9 cellular contexts compared by ENCODE assay signal in the genomic region with DNA sequence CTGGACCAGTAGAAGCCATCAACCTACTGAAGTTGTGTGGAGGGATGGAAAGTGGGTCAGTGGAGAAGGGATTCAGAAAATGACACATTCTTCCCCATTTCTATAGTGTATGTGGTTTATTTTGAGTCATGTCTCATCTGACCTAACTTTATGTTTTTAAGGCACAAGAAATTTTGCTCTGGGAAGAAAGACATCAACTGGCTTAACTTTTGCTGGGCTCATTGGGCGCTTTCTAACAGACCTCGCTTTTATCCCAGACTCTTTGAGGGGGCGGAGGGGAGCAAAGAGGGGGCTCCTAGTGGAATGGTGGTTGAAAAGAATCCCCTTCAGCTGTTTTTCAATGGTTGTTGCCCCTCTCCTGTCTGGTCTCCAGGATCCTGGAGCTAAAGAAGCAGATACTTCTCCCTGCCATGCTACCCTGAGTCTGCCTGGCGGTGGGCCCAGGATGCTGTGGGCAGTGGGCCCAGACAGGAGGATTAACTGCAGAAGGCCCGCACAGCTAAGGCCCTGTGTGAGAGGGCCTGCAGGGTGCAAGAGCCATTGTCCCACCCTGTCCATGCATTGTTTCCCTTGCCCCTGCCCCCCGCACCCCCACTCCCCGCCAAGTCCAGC. TPM values are rescaled to one million over a fixed set of nuclear protein-coding genes. Genes with fewer than 3 reads are reported as not detected.
A peak's percentile ranks its signal among the peaks of the same experiment; 100 is the strongest.
DNase-seq lines count a peak whose midpoint lies in the region; ATAC-seq and TF ChIP-seq lines count a peak whose summit lies in the region.
"Had no signal": no experiment of that assay in that cellular context is flagged by ENCODE, and none has a peak within 500 bp of the region (broad histone marks: within the 10 kb centered on the region; RNA-seq: fewer than 3 reads in every experiment).

No MANE protein-coding gene starts in this region.

- no peak overlapping the region for H3K4me3 ChIP-seq in CD4-positive, alpha-beta memory T cell (ENCODE audit: low read length in 2 of 2)
- no peak overlapping the region for H3K4me3 ChIP-seq in coronary artery

- H3K4me3 Mint-ChIP-seq in CD4-positive, alpha-beta memory T cell = no peak overlapping the region
- H3K4me3 Mint-ChIP-seq in nephron progenitor cell = no peak overlapping the region
- H3K4me3 Mint-ChIP-seq: WTC11 had no signal

- no peak overlapping the region for H3K27ac ChIP-seq in CD4-positive, alpha-beta memory T cell (ENCODE audit: low read depth, low read length)
- peak overlapping the region in 1 of 2 donors; percentile 21 for H3K27ac ChIP-seq in coronary artery

- peaks cover 0 to 7% (median 0%) of the 10 kb centered on the region in 8 donors for H3K9me3 Mint-ChIP-seq in CD4-positive, alpha-beta memory T cell
- H3K9me3 Mint-ChIP-seq in nephron progenitor cell = no peaks in the 10 kb centered on the region
- H3K9me3 Mint-ChIP-seq: WTC11 had no signal

- peak overlapping the region in 6 of 7 donors; percentile 42 to 97 (median 74) for H3K27ac Mint-ChIP-seq in CD4-positive, alpha-beta memory T cell
- peak overlapping the region; percentile 75 for H3K27ac Mint-ChIP-seq in nephron progenitor cell
- H3K27ac Mint-ChIP-seq: WTC11 had no signal

- H3K4me1 ChIP-seq in CD4-positive, alpha-beta memory T cell (ENCODE audit: insufficient read depth, low read length) = peaks cover 3% of the 10 kb centered on the region

- CTCF ChIA-PET in CD4-positive, alpha-beta memory T cell (lab: Charles Lee; ENCODE audit: partially characterized antibody) = no interaction called here

- POLR2A ChIA-PET in CD4-positive, alpha-beta memory T cell (lab: Charles Lee; ENCODE audit: partially characterized antibody) = interaction anchor here (1.6 kb wide), 1 partner anchor 31 kb away, joined by 5 read pairs; a partner anchor contains a TSS

- peaks cover 2 to 47% (median 10%) of the 10 kb centered on the region in 4 donors for H3K4me1 Mint-ChIP-seq in CD4-positive, alpha-beta memory T cell
- peaks cover 5% of the 10 kb centered on the region for H3K4me1 Mint-ChIP-seq in nephron progenitor cell

- TF ChIP-seq CTCF in coronary artery (IDR thresholded peaks at IDR 0.05) = no peak
- no peak for TF ChIP-seq CTCF in nephron progenitor cell (IDR thresholded peaks at IDR 0.05)

- H3K27me3 ChIP-seq in CD4-positive, alpha-beta memory T cell (ENCODE audit: insufficient read depth, low read length) = no peaks in the 10 kb centered on the region

- no peak for DNase-seq in CD4-positive, alpha-beta memory T cell
- DNase-seq in MV-4-11 (lab: John Stamatoyannopoulos, UW) (peak; percentile 51), coronary artery (ENCODE audit: low spot score) (peak; percentile 54), nephron progenitor cell (no peak), pons (ENCODE audit: low spot score) (no peak), COLO668 (lab: John Stamatoyannopoulos, UW; ENCODE audit: unreplicated experiment) (no peak)

- peaks cover 23% of the 10 kb centered on the region for H3K36me3 ChIP-seq in CD4-positive, alpha-beta memory T cell (ENCODE audit: insufficient read depth, low read length)

- H3K27me3 Mint-ChIP-seq in CD4-positive, alpha-beta memory T cell = no peaks in the 10 kb centered on the region
- peaks cover 3% of the 10 kb centered on the region for H3K27me3 Mint-ChIP-seq in nephron progenitor cell (ENCODE audit: low read depth, poor library complexity)

- intact Hi-C loops in CD4-positive, alpha-beta memory T cell (cut with micrococcal nuclease) = no loop called here

- peaks cover 17 to 44% of the 10 kb centered on the region in 2 donors for H3K36me3 Mint-ChIP-seq in CD4-positive, alpha-beta memory T cell
- H3K36me3 Mint-ChIP-seq in nephron progenitor cell (ENCODE audit: low read depth) = peaks cover 25% of the 10 kb centered on the region

- ATAC-seq in GM18873 (IDR thresholded peaks at IDR 0.05; ENCODE audit: low FRiP score, unreplicated experiment) (no peak), HG03378 (IDR thresholded peaks at IDR 0.05; ENCODE audit: unreplicated experiment) (no peak)
- ATAC-seq: WTC11 had no signal

- no peaks in the 10 kb centered on the region for H3K9me3 ChIP-seq in CD4-positive, alpha-beta memory T cell (ENCODE audit: control insufficient read depth in 1 of 2, low read length in 2 of 2)

RNA-seq across cellular contexts. Expression of a gene that starts 14.5 kb away (rescaled TPM):
- total RNA-seq in CD4-positive, alpha-beta memory T cell = 10 to 100 TPM; 14.9 to 15.3 TPM
- polyA plus RNA-seq in CD4-positive, alpha-beta memory T cell = 10 to 100 TPM; 22.5 to 89.7 TPM

RNA-seq across cellular contexts. Expression of a gene that starts 31.4 kb away (rescaled TPM):
- total RNA-seq in CD4-positive, alpha-beta memory T cell = 1 to 10 TPM; 3.0 to 3.9 TPM
- 1 to 10 TPM in 1 of 2 donors, not detected in 1; 1.1 TPM for polyA plus RNA-seq in CD4-positive, alpha-beta memory T cell

RNA-seq across cellular contexts. Expression of a gene that starts 31.5 kb away (rescaled TPM):
- total RNA-seq in CD4-positive, alpha-beta memory T cell = 10 to 100 TPM; 57.1 to 58.4 TPM
- 10 to 100 TPM; 21.5 to 22.1 TPM for polyA plus RNA-seq in CD4-positive, alpha-beta memory T cell

RNA-seq across cellular contexts. Expression of a gene that starts 53.5 kb away (rescaled TPM):
- not detected for total RNA-seq in CD4-positive, alpha-beta memory T cell
- under 1 TPM in 1 of 2 donors, not detected in 1; 0.03 TPM for polyA plus RNA-seq in CD4-positive, alpha-beta memory T cell
- total RNA-seq: WTC11 had no signal

Comparison
In these comparisons a context has a peak if more than half of its experiments do, and no peak if none do; other contexts are left out.
1. DNase-seq: peak in MV-4-11 (single experiment) and coronary artery (single experiment); none in CD4-positive, alpha-beta memory T cell (0 of 5), nephron progenitor cell (single experiment), pons (single experiment) and COLO668 (single experiment).